8 cellular contexts compared by ENCODE assay signal in the genomic region with DNA sequence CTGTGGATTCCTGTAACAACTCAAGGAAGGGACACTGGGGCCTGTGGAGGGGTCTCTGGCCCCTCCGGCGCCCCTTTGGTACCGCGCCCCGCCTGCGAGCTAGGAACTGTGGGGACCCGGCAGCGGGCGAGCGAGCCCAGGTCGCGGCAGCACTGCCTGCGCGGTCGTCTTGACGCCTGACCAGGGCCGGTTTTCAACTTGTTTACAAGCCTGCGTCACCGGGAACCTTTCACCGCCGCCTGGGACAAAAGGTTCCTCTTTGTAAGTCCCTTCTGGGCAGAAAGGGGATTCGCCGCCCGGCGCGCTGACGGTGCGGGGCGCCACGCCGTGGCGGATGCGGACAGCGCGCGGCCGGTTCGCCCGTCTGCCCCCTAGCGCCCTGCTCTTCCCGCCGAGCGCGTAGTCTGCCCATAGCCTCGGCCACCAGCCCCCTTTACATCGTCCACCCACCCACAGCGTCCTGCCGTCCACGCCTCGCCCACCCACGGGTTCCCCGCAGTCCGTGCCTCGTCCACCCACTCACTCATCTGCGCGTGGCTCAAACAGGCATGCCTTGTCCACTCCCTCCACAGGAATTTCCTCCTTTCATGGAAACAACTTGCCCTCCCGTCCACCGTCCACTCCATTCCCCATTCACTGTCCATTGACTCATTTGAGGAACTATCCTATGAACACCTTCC. TPM values are rescaled to one million over a fixed set of nuclear protein-coding genes. Genes with fewer than 3 reads are reported as not detected.
DNase-seq lines count a peak whose midpoint lies in the region; ATAC-seq, FAIRE-seq and TF ChIP-seq lines count a peak whose summit lies in the region.

No MANE protein-coding gene starts in this region.

- H3K4me1 Mint-ChIP-seq in CD8-positive, alpha-beta T cell (ENCODE audit: low read depth): peaks cover 4% of the 10 kb centered on the region

- no peaks in the 10 kb centered on the region for H3K9me2 ChIP-seq in MM.1S (replicated peaks; ENCODE audit: insufficient read depth, low read length)

- H3K27ac Mint-ChIP-seq in CD8-positive, alpha-beta T cell: no peak overlapping the region

- no peaks in the 10 kb centered on the region for H3K27me3 ChIP-seq in CD8-positive, alpha-beta T cell (ENCODE audit: insufficient read depth, low read length)
- H3K27me3 ChIP-seq in MM.1S (replicated peaks; ENCODE audit: insufficient read depth, low read length) (no peaks in the 10 kb centered on the region), keratinocyte (ENCODE audit: control insufficient read depth, extremely low read depth, insufficient read depth, low read length) (peaks cover 41% of the 10 kb centered on the region), skeletal muscle tissue (ENCODE audit: control insufficient read depth in 3 of 3, insufficient read depth in 3 of 3, low read length in 3 of 3) (peaks cover 8 to 10% (median 9%) of the 10 kb centered on the region in 3 donors)

- H2AFZ ChIP-seq in MM.1S (ENCODE audit: low read length) (peak overlapping the region; percentile 87), keratinocyte (ENCODE audit: control insufficient read depth, low read length) (peak overlapping the region; percentile 75)

- CTCF ChIA-PET in CD8-positive, alpha-beta T cell (lab: Charles Lee): no interaction called here

- H3K9ac ChIP-seq in MM.1S (ENCODE audit: low read length) (peak overlapping the region; percentile 68), keratinocyte (ENCODE audit: control insufficient read depth, extremely low read depth, insufficient read depth, low read length) (peak overlapping the region; percentile 65), skeletal muscle tissue (ENCODE audit: low read depth in 1 of 3, low read length in 3 of 3) (peak overlapping the region; percentile 77 to 90 (median 88))

- DNase-seq in CD8-positive, alpha-beta T cell: peak in 3 of 7 experiments; percentile 4 to 31 (median 24)
- peak; percentile 85 for DNase-seq in MM.1S
- peak; percentile 30 to 68 for DNase-seq in SW 1271 (lab: John Stamatoyannopoulos, UW)
- peak; percentile 80 for DNase-seq in cerebellum (ENCODE audit: low spot score)
- DNase-seq in keratinocyte (ENCODE audit: low read depth, low spot score): peak; percentile 48

- H3K27me3 Mint-ChIP-seq in CD8-positive, alpha-beta T cell (ENCODE audit: low read depth): peaks cover 56% of the 10 kb centered on the region

- dilution Hi-C loops in keratinocyte (cut with MboI; ENCODE audit: extremely low pct_ligation_motif_present, low sequenced_read_pairs): no loop called here

- H3K4me3 Mint-ChIP-seq in CD8-positive, alpha-beta T cell: peak overlapping the region; percentile 1

- no peak for FAIRE-seq in keratinocyte (lab: Jason Lieb, UNC)

- ATAC-seq in CD8-positive, alpha-beta T cell: peak; percentile 40
- peak; percentile 92 for ATAC-seq in GM21381 (IDR thresholded peaks at IDR 0.05; ENCODE audit: unreplicated experiment)
- ATAC-seq in GM21576 (IDR thresholded peaks at IDR 0.05; ENCODE audit: unreplicated experiment): no peak

- H3K27ac ChIP-seq in CD8-positive, alpha-beta T cell (ENCODE audit: low read depth, low read length): no peak overlapping the region
- peak overlapping the region; percentile 31; the same call in 1 of the 2 replicates for H3K27ac ChIP-seq in MM.1S (ENCODE audit: low read length)
- H3K27ac ChIP-seq in keratinocyte (ENCODE audit: control insufficient read depth, insufficient read depth, low read length): no peak overlapping the region
- H3K27ac ChIP-seq in skeletal muscle tissue (ENCODE audit: low read depth, low read length): peak overlapping the region; percentile 93

- peak; percentile 16 for TF ChIP-seq CTCF in CD8-positive, alpha-beta T cell (IDR thresholded peaks at IDR 0.05)
- TF ChIP-seq CTCF in MM.1S (IDR thresholded peaks at IDR 0.05; ENCODE audit: low read length): peak; percentile 98
- peak; percentile 76 to 100 (median 94) for TF ChIP-seq CTCF in keratinocyte (optimal IDR thresholded peaks at IDR 0.05 in 1 of 3, IDR thresholded peaks at IDR 0.05 in 1 of 3, conservative IDR thresholded peaks at IDR 0.05 in 1 of 3; ENCODE audit: extremely low read depth in 1 of 3, insufficient read depth in 2 of 3, low read length in 3 of 3)

- no peaks in the 10 kb centered on the region for H3K79me2 ChIP-seq in MM.1S (ENCODE audit: low read length)
- H3K79me2 ChIP-seq in keratinocyte (ENCODE audit: control insufficient read depth, insufficient read depth, low read length): no peaks in the 10 kb centered on the region

- H4K20me1 ChIP-seq in MM.1S (ENCODE audit: insufficient read depth, low read length): no peaks in the 10 kb centered on the region
- no peaks in the 10 kb centered on the region for H4K20me1 ChIP-seq in keratinocyte (ENCODE audit: control insufficient read depth, extremely low read depth, insufficient read depth, low read length)

- no peaks in the 10 kb centered on the region for H3K9me3 Mint-ChIP-seq in CD8-positive, alpha-beta T cell

- H3K36me3 Mint-ChIP-seq in CD8-positive, alpha-beta T cell: no peaks in the 10 kb centered on the region

- H3K9me1 ChIP-seq in keratinocyte (ENCODE audit: control insufficient read depth, extremely low read depth, insufficient read depth, low read length): no peaks in the 10 kb centered on the region

- H3K36me3 ChIP-seq in CD8-positive, alpha-beta T cell (ENCODE audit: insufficient read depth, low read length): no peaks in the 10 kb centered on the region
- H3K36me3 ChIP-seq in MM.1S (replicated peaks; ENCODE audit: insufficient read depth, low read length): no peaks in the 10 kb centered on the region
- no peaks in the 10 kb centered on the region for H3K36me3 ChIP-seq in keratinocyte (ENCODE audit: control insufficient read depth in 2 of 2, extremely low read depth in 1 of 2, insufficient read depth in 2 of 2, low read length in 2 of 2)
- H3K36me3 ChIP-seq in skeletal muscle tissue (ENCODE audit: control insufficient read depth in 3 of 3, insufficient read depth in 3 of 3, low read length in 3 of 3): no peaks in the 10 kb centered on the region

- H3F3A ChIP-seq in MM.1S (ENCODE audit: insufficient read depth, low read length): peaks cover 7% of the 10 kb centered on the region; the same call in 1 of the 2 replicates

- intact Hi-C loops in CD8-positive, alpha-beta T cell (cut with DNase I, micrococcal nuclease): loop anchor here (2.0 to 5.0 kb wide), 3 partner anchors 242 to 257 kb away; no protein-coding TSS in a partner anchor

- no peak overlapping the region for H3K4me3 ChIP-seq in CD8-positive, alpha-beta T cell (ENCODE audit: low read depth, low read length)
- peak overlapping the region; percentile 56 for H3K4me3 ChIP-seq in MM.1S (ENCODE audit: low read length)
- peak overlapping the region; percentile 29 to 68 (median 63) for H3K4me3 ChIP-seq in keratinocyte (ENCODE audit: control insufficient read depth in 2 of 3, extremely low read depth in 1 of 3, insufficient read depth in 2 of 3, low read depth in 1 of 3, low read length in 3 of 3)
- peak overlapping the region; percentile 51 to 67 (median 66) for H3K4me3 ChIP-seq in skeletal muscle tissue (ENCODE audit: low read length in 3 of 3)

- POLR2A ChIA-PET in CD8-positive, alpha-beta T cell (lab: Charles Lee): no interaction called here

- H3K9me3 ChIP-seq in CD8-positive, alpha-beta T cell (ENCODE audit: low read length): no peaks in the 10 kb centered on the region
- H3K9me3 ChIP-seq in MM.1S (replicated peaks; ENCODE audit: insufficient read depth, low read length): no peaks in the 10 kb centered on the region
- no peaks in the 10 kb centered on the region for H3K9me3 ChIP-seq in keratinocyte (ENCODE audit: control insufficient read depth, low read depth, low read length)
- H3K9me3 ChIP-seq in skeletal muscle tissue (ENCODE audit: control insufficient read depth in 3 of 3, low read length in 3 of 3): no peaks in the 10 kb centered on the region

- H3K4me2 ChIP-seq in MM.1S (ENCODE audit: low read depth, low read length) (peak overlapping the region; percentile 94), keratinocyte (ENCODE audit: control insufficient read depth, extremely low read depth, insufficient read depth, low read depth, low read length) (peak overlapping the region; percentile 85)

- H3K4me1 ChIP-seq in CD8-positive, alpha-beta T cell (ENCODE audit: insufficient read depth, low read length): no peaks in the 10 kb centered on the region
- H3K4me1 ChIP-seq in MM.1S (ENCODE audit: low read length): peaks cover 34% of the 10 kb centered on the region
- peaks cover 2% of the 10 kb centered on the region for H3K4me1 ChIP-seq in keratinocyte (ENCODE audit: control insufficient read depth, extremely low read depth, insufficient read depth, low read length)
- H3K4me1 ChIP-seq in skeletal muscle tissue (ENCODE audit: control insufficient read depth in 3 of 3, insufficient read depth in 3 of 3, low read length in 3 of 3): peaks cover 9 to 10% (median 9%) of the 10 kb centered on the region in 3 donors

RNA-seq across cellular contexts. Expression of a gene that starts 5.5 kb away (rescaled TPM):
- not detected for total RNA-seq in CD8-positive, alpha-beta T cell
- total RNA-seq in cerebellum (1.8 TPM), skeletal muscle tissue (not detected)
- polyA plus RNA-seq in keratinocyte: not detected in 3 replicates
- not detected for polyA plus RNA-seq in keratinocyte (2011; ENCODE audit: low read depth)
- not detected in 2 replicates for polyA plus RNA-seq in keratinocyte (2011; cell fraction: cytosol; rRNA removed)
- polyA plus RNA-seq in keratinocyte (2011; cell fraction: nucleus; rRNA removed): not detected in 2 replicates
- not detected in 2 replicates for polyA plus RNA-seq in keratinocyte (2012; ENCODE audit: low replicate concordance)
- not detected in 3 replicates for polyA minus RNA-seq in keratinocyte
- not detected for polyA minus RNA-seq in keratinocyte (2011; cell fraction: cytosol; rRNA and poly(A)+ RNA removed)
- polyA minus RNA-seq in keratinocyte (2011; cell fraction: nucleus; rRNA and poly(A)+ RNA removed): not detected in 2 replicates

RNA-seq across cellular contexts. Expression of a gene that starts 32.0 kb away (rescaled TPM):
- under 1 TPM in 1 of 2 experiments, not detected in 1; 0.16 TPM for total RNA-seq in CD8-positive, alpha-beta T cell
- total RNA-seq in cerebellum (5.3 TPM), skeletal muscle tissue (2.6 TPM)
- 0.03 to 0.04 TPM in 2 of 3 replicates, not detected in the other for polyA plus RNA-seq in keratinocyte
- not detected for polyA plus RNA-seq in keratinocyte (2011; ENCODE audit: low read depth)
- polyA plus RNA-seq in keratinocyte (2011; cell fraction: cytosol; rRNA removed): not detected in 2 replicates
- polyA plus RNA-seq in keratinocyte (2011; cell fraction: nucleus; rRNA removed): 0.05 TPM in 1 of 2 replicates, not detected in the other
- 0.17 TPM in 1 of 2 replicates, not detected in the other for polyA plus RNA-seq in keratinocyte (2012; ENCODE audit: low replicate concordance)
- not detected in 3 replicates for polyA minus RNA-seq in keratinocyte
- not detected for polyA minus RNA-seq in keratinocyte (2011; cell fraction: cytosol; rRNA and poly(A)+ RNA removed)
- polyA minus RNA-seq in keratinocyte (2011; cell fraction: nucleus; rRNA and poly(A)+ RNA removed): not detected in 2 replicates

Comparison
In these comparisons a context has a peak if more than half of its experiments do, and no peak if none do; other contexts are left out.
1. H3K27ac ChIP-seq: peak in MM.1S (single experiment) and skeletal muscle tissue (single experiment); none in CD8-positive, alpha-beta T cell (single experiment) and keratinocyte (single experiment).
2. CTCF ChIP-seq: peak in every context shown above with its lines; median percentile 98 in MM.1S; 94 in keratinocyte; 16 in CD8-positive, alpha-beta T cell.
3. Peak in every context shown above with its lines, with median percentiles within 50 percentile points of each other: H3K9ac ChIP-seq.